10 cellular contexts compared by ENCODE assay signal in the genomic region with DNA sequence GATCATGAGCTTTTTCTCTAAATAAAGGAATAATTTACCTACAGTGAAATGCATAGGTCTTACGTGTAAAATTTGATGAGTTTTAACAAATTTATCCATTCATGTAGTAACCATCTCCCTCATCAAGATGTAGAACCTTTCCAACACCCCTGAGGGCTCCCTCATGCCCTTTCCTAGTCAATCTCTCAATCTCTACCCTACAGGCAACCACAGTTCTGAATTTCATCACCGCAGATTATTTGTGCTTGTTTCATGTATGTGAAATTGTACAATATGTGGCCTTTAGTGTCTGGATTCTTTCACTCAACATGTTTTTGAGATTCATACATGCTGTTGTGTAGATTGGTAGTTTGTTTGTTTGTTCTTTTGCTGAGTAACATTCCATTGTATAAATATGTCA. TPM values are rescaled to one million over a fixed set of nuclear protein-coding genes. Genes with fewer than 3 reads are reported as not detected.
"Had no signal": no experiment of that assay in that cellular context is flagged by ENCODE, and none has a peak within 500 bp of the region (broad histone marks: within the 10 kb centered on the region; RNA-seq: fewer than 3 reads in every experiment).

No MANE protein-coding gene starts in this region.

- H3K4me1 Mint-ChIP-seq: IgD-negative memory B cell had no signal

- H3K4me3 ChIP-seq: GM23248, HAP-1 had no signal

- FAIRE-seq: HepG2 had no signal

- H3K36me3 Mint-ChIP-seq: IgD-negative memory B cell had no signal

- DNase-seq: GM23248, GOT3, H7, KBM-7 had no signal

- H3K4me2 ChIP-seq: KMS-11 had no signal

- H3K9ac ChIP-seq: GM23248, KMS-11 had no signal

- H3K36me3 ChIP-seq: HAP-1 had no signal

- H2AFZ ChIP-seq: GM23248 had no signal

- H3K9me3 Mint-ChIP-seq: IgD-negative memory B cell had no signal

- H3K4me1 ChIP-seq: HAP-1 had no signal

- H3K27ac ChIP-seq: GM23248, KMS-11 had no signal

- H3K27ac Mint-ChIP-seq: IgD-negative memory B cell had no signal

- H3K9me3 ChIP-seq: HAP-1 had no signal

- H3K4me3 Mint-ChIP-seq: IgD-negative memory B cell had no signal

RNA-seq across cellular contexts. Expression of a gene that starts 2.1 kb away (rescaled TPM):
- total RNA-seq: GM23248, H4, H7, HepG2 had no signal
- polyA plus RNA-seq: GM23248, HepG2, IgD-negative memory B cell had no signal

RNA-seq across cellular contexts. Expression of a gene that starts 46.4 kb away (rescaled TPM):
- total RNA-seq: GM23248, H4, H7, HepG2, HT-29 had no signal
- polyA plus RNA-seq: GM23248, HepG2, IgD-negative memory B cell had no signal
